In genomic region chr1:154935749-154936415, GRCh38 we compare ENCODE assay signal across 8 cellular contexts. TPM values are rescaled to one million over a fixed set of nuclear protein-coding genes. Genes with fewer than 3 reads are reported as not detected.
DNase-seq lines count a peak whose midpoint lies in the region; ATAC-seq and TF ChIP-seq lines count a peak whose summit lies in the region.

No MANE protein-coding gene starts in this region.

- no peaks in the 10 kb centered on the region for H3K9me3 Mint-ChIP-seq in activated CD4-positive, alpha-beta memory T cell treated with anti-CD3 and anti-CD28 coated beads, Interleukin-2, amount 10 ng/mL, durations not matched to agents 7 days and 5 days

- H3K4me2 ChIP-seq in hepatocyte = peak overlapping the region; percentile 69
- H3K4me2 ChIP-seq in smooth muscle cell = peak overlapping the region; percentile 82

- peaks cover 52% of the 10 kb centered on the region for H3K4me1 Mint-ChIP-seq in activated CD4-positive, alpha-beta memory T cell treated with anti-CD3 and anti-CD28 coated beads, Interleukin-2, amount 10 ng/mL, durations not matched to agents 7 days and 5 days

- no peaks in the 10 kb centered on the region for H3K27me3 Mint-ChIP-seq in activated CD4-positive, alpha-beta memory T cell treated with anti-CD3 and anti-CD28 coated beads, Interleukin-2, amount 10 ng/mL, durations not matched to agents 7 days and 5 days

- POLR2A ChIA-PET in HEK293 (lab: Yijun Ruan, JAX) = interaction anchor here (0.6 to 1.7 kb wide), 11 partner anchors 12 to 382 kb away, joined by 3 to 9 read pairs (median 5); partner anchors contain the start of genes EFNA3, FLAD1, PBXIP1 and PYGO2
- POLR2A ChIA-PET in activated CD4-positive, alpha-beta memory T cell treated with anti-CD3 and anti-CD28 coated beads, Interleukin-2, amount 10 ng/mL, durations not matched to agents 7 days and 5 days (lab: Charles Lee) = interaction anchor here (0.6 to 4.0 kb wide), 36 partner anchors 9 to 608 kb away, joined by 3 to 32 read pairs (median 4); partner anchors contain the start of genes ADAM15, ADAR, CHRNB2 and CKS1B

- peak overlapping the region; percentile 99 for H3K9ac ChIP-seq in smooth muscle cell (ENCODE audit: low read depth)

- peak overlapping the region; percentile 94 for H3K27ac Mint-ChIP-seq in activated CD4-positive, alpha-beta memory T cell treated with anti-CD3 and anti-CD28 coated beads, Interleukin-2, amount 10 ng/mL, durations not matched to agents 7 days and 5 days

- H3K27ac ChIP-seq in HEK293 (ENCODE audit: extremely low read depth, low read depth, low read length) (peak overlapping the region; percentile 88; the same call in 1 of the 2 replicates), hepatocyte (peak overlapping the region; percentile 96), smooth muscle cell (ENCODE audit: low read depth) (no peak overlapping the region)

- H3K4me3 Mint-ChIP-seq in activated CD4-positive, alpha-beta memory T cell treated with anti-CD3 and anti-CD28 coated beads, Interleukin-2, amount 10 ng/mL, durations not matched to agents 7 days and 5 days = peak overlapping the region; percentile 88

- H3K9me2 ChIP-seq in hepatocyte (replicated peaks; ENCODE audit: insufficient read depth) = no peaks in the 10 kb centered on the region

- 68% methylated on average over 18 of the region's 20 CpGs for WGBS in hepatocyte (ENCODE audit: low lambda C conversion rate, missing lambda C conversion rate)
- WGBS in smooth muscle cell (ENCODE audit: low lambda C conversion rate) = 61% methylated on average over 20 of the region's 20 CpGs

- H3F3A ChIP-seq in smooth muscle cell (ENCODE audit: low read depth) = no peaks in the 10 kb centered on the region

- H4K20me1 ChIP-seq in hepatocyte (ENCODE audit: insufficient read depth, poor library complexity, severe bottlenecking) (no peaks in the 10 kb centered on the region), smooth muscle cell (ENCODE audit: low read depth) (no peaks in the 10 kb centered on the region)

- peak overlapping the region; percentile 71 for H2AFZ ChIP-seq in hepatocyte
- H2AFZ ChIP-seq in smooth muscle cell (ENCODE audit: low read depth) = no peak overlapping the region

- TF ChIP-seq CTCF in HEK293 (tag by site-specific recombination; IDR thresholded peaks at IDR 0.05) = no peak
- no peak for TF ChIP-seq CTCF in hepatocyte (IDR thresholded peaks at IDR 0.05; ENCODE audit: poor library complexity)
- TF ChIP-seq CTCF in smooth muscle cell (IDR thresholded peaks at IDR 0.05; ENCODE audit: borderline replicate concordance, insufficient read depth, poor library complexity, severe bottlenecking) = no peak

- CTCF ChIA-PET in HEK293 (lab: Yijun Ruan, JAX) = interaction anchor here (0.6 to 1.5 kb wide), 10 partner anchors 8 to 456 kb away, joined by 3 to 6 read pairs (median 4); partner anchors contain the start of gene PBXIP1
- CTCF ChIA-PET in activated CD4-positive, alpha-beta memory T cell treated with anti-CD3 and anti-CD28 coated beads, Interleukin-2, amount 10 ng/mL, durations not matched to agents 7 days and 5 days (lab: Charles Lee) = interaction anchor here (0.7 to 2.2 kb wide), 18 partner anchors 10 to 376 kb away, joined by 3 to 12 read pairs (median 4); partner anchors contain the start of genes ADAM15, PBXIP1 and ZBTB7B

- H3K4me3 ChIP-seq in HEK293 (ENCODE audit: low read depth, low read length) (peak overlapping the region; percentile 61), hepatocyte (peak overlapping the region; percentile 26), smooth muscle cell (peak overlapping the region; percentile 62)

- peak; percentile 49 for DNase-seq in activated CD4-positive, alpha-beta memory T cell treated with anti-CD3 and anti-CD28 coated beads, Interleukin-2, amount 10 ng/mL, durations not matched to agents 7 days and 5 days
- DNase-seq in hepatocyte (ENCODE audit: low spot score) (no peak), smooth muscle cell (lab: John Stamatoyannopoulos, UW; ENCODE audit: unreplicated experiment) (no peak), LoVo (ENCODE audit: low spot score) (no peak)

- ATAC-seq in GM18907 (IDR thresholded peaks at IDR 0.05; ENCODE audit: unreplicated experiment) (no peak), GM21515 (IDR thresholded peaks at IDR 0.05; ENCODE audit: unreplicated experiment) (no peak), HG03139 (IDR thresholded peaks at IDR 0.05; ENCODE audit: unreplicated experiment) (no peak)

- H3K4me1 ChIP-seq in HEK293 (ENCODE audit: control insufficient read depth, insufficient read depth, low read length) (no peaks in the 10 kb centered on the region), hepatocyte (ENCODE audit: insufficient read depth) (peaks cover 8% of the 10 kb centered on the region), smooth muscle cell (ENCODE audit: low read depth) (peaks cover 10% of the 10 kb centered on the region)

- H3K36me3 ChIP-seq in HEK293 (ENCODE audit: control insufficient read depth in 2 of 2, insufficient read depth in 1 of 2, low read length in 2 of 2) (peaks cover 0 to 10% of the 10 kb centered on the region in 2 experiments; a peak in 1 of 3 replicates), hepatocyte (replicated peaks; ENCODE audit: insufficient read depth, low read depth) (no peaks in the 10 kb centered on the region), smooth muscle cell (ENCODE audit: low read depth) (no peaks in the 10 kb centered on the region)

- H3K79me2 ChIP-seq in hepatocyte (peaks cover 9% of the 10 kb centered on the region), smooth muscle cell (ENCODE audit: low read depth) (no peaks in the 10 kb centered on the region)

- H3K36me3 Mint-ChIP-seq in activated CD4-positive, alpha-beta memory T cell treated with anti-CD3 and anti-CD28 coated beads, Interleukin-2, amount 10 ng/mL, durations not matched to agents 7 days and 5 days (ENCODE audit: low read depth) = peaks cover 24% of the 10 kb centered on the region

- H3K27me3 ChIP-seq in hepatocyte (no peaks in the 10 kb centered on the region), smooth muscle cell (ENCODE audit: low read depth) (no peaks in the 10 kb centered on the region)

- H3K9me3 ChIP-seq in HEK293 (ENCODE audit: control insufficient read depth, insufficient read depth, low read depth, low read length) = no peaks in the 10 kb centered on the region
- H3K9me3 ChIP-seq in hepatocyte (ENCODE audit: low read depth) = no peaks in the 10 kb centered on the region
- H3K9me3 ChIP-seq in smooth muscle cell (replicated peaks; ENCODE audit: low read depth) = no peaks in the 10 kb centered on the region

TF ChIP-seq in HEK293, 187 proteins besides CTCF, POLR2A, EP300 and RAD21:
- no peak for TF ChIP-seq ZNF248 (tag by site-specific recombination; IDR thresholded peaks at IDR 0.05)
- peak; percentile 90 for TF ChIP-seq ZNF121 (tag by site-specific recombination; IDR thresholded peaks at IDR 0.05)
- 0 out of 2 replicates have a peak, but pooled peaks have one; percentile 12 for TF ChIP-seq MYNN (tag by site-specific recombination; IDR thresholded peaks at IDR 0.05; ENCODE audit: borderline replicate concordance)

RNA-seq across cellular contexts. Expression of gene PMVK, which starts 0.6 kb away (rescaled TPM):
- 10 to 100 TPM; 40.7 to 41.8 TPM for total RNA-seq in activated CD4-positive, alpha-beta memory T cell treated with anti-CD3 and anti-CD28 coated beads, Interleukin-2, amount 10 ng/mL, durations not matched to agents 7 days and 5 days
- total RNA-seq in hepatocyte = 12.5 and 18.5 TPM in 2 replicates
- polyA plus RNA-seq in hepatocyte = 53.5 and 59.2 TPM in 2 replicates
- 6.0 and 6.7 TPM in 2 replicates for total RNA-seq in smooth muscle cell
- polyA plus RNA-seq in smooth muscle cell = 31.2 and 40.2 TPM in 2 replicates

RNA-seq across cellular contexts. Expression of gene PBXIP1, which starts 20.0 kb away (rescaled TPM):
- total RNA-seq in activated CD4-positive, alpha-beta memory T cell treated with anti-CD3 and anti-CD28 coated beads, Interleukin-2, amount 10 ng/mL, durations not matched to agents 7 days and 5 days = 100 to 1,000 TPM; 169 TPM
- 52.4 and 53.0 TPM in 2 replicates for total RNA-seq in hepatocyte
- polyA plus RNA-seq in hepatocyte = 61.0 and 65.5 TPM in 2 replicates
- total RNA-seq in smooth muscle cell = 39.1 and 41.9 TPM in 2 replicates
- 40.5 and 44.1 TPM in 2 replicates for polyA plus RNA-seq in smooth muscle cell

RNA-seq across cellular contexts. Expression of gene PYGO2, which starts 25.7 kb away (rescaled TPM):
- 10 to 100 TPM; 48.7 to 49.7 TPM for total RNA-seq in activated CD4-positive, alpha-beta memory T cell treated with anti-CD3 and anti-CD28 coated beads, Interleukin-2, amount 10 ng/mL, durations not matched to agents 7 days and 5 days
- total RNA-seq in hepatocyte (20.2 and 21.8 TPM in 2 replicates), smooth muscle cell (18.4 and 20.3 TPM in 2 replicates)
- polyA plus RNA-seq in hepatocyte (22.3 and 28.3 TPM in 2 replicates), smooth muscle cell (27.9 and 30.0 TPM in 2 replicates)

RNA-seq across cellular contexts. Expression of gene SHC1, which starts 34.7 kb away (rescaled TPM):
- 10 to 100 TPM; 80.7 to 80.8 TPM for total RNA-seq in activated CD4-positive, alpha-beta memory T cell treated with anti-CD3 and anti-CD28 coated beads, Interleukin-2, amount 10 ng/mL, durations not matched to agents 7 days and 5 days
- total RNA-seq in hepatocyte (81.8 and 95.6 TPM in 2 replicates), smooth muscle cell (207 and 216 TPM in 2 replicates)
- polyA plus RNA-seq in hepatocyte (107 and 120 TPM in 2 replicates), smooth muscle cell (214 and 249 TPM in 2 replicates)

RNA-seq across cellular contexts. Expression of gene CKS1B, which starts 38.6 kb away (rescaled TPM):
- 100 to 1,000 TPM; 151 to 162 TPM for total RNA-seq in activated CD4-positive, alpha-beta memory T cell treated with anti-CD3 and anti-CD28 coated beads, Interleukin-2, amount 10 ng/mL, durations not matched to agents 7 days and 5 days
- total RNA-seq in hepatocyte (40.4 and 41.5 TPM in 2 replicates), smooth muscle cell (41.6 and 46.3 TPM in 2 replicates)
- polyA plus RNA-seq in hepatocyte (91.3 and 102 TPM in 2 replicates), smooth muscle cell (115 and 116 TPM in 2 replicates)
